ENCODE assay signal across 8 cellular contexts in the genomic region with DNA sequence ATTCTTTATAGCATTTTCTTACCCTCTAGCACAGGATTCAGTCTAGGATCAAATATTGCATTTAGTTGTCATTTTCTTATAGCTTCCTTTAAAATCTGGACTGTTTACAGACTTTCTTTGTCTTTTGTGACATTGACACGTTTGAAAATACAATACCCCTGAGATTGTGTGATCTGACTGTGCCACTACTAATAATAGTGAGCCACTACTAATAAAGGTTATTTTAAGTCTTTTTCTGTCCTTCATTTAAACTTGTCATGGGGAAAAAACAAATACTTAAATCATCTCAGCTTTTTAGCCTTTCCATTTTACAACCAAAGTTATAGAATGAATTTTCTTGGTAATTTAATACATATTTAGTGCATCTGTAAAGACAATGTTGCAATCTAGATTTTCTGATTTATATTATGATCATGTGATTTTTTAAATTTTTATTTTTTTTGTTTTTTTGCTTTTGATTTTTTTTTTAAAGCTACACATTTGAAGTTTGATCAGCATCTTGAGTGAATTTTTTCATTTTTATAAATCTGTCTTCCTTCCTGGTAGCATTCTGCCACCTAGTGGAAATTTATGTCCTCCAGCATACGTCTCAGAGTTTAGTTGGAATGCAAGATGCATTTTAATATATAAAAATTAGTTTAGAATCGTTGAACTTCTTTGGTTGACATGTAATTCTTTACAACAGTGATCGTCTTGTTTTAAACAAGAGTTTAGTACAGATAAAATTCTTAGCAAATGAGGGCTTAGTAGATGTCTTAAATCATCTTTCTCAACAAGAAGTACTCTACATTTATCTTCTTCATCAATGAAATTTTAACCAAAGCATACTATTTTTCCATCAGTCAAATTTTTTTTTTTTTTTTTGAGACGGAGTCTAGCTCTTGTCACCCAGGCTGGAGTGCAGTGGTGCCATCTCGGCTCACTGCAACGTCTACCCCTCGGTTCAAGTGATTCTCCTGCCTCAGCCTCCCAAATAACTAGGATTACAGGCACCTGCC.
DNase-seq lines count a peak whose midpoint lies in the region; ATAC-seq and TF ChIP-seq lines count a peak whose summit lies in the region.

No MANE protein-coding gene starts in this region.

- no peak overlapping the region for H3K4me3 ChIP-seq in Jurkat, Clone E6-1 (ENCODE audit: low read length)
- no peak overlapping the region for H3K4me3 ChIP-seq in Peyer's patch

- no peak for ATAC-seq in GM21515 (IDR thresholded peaks at IDR 0.05; ENCODE audit: unreplicated experiment)

- H3K36me3 ChIP-seq in Peyer's patch: peaks cover 0 to 11% (median 0%) of the 10 kb centered on the region in 3 donors

- TF ChIP-seq CTCF in Peyer's patch (IDR thresholded peaks at IDR 0.05): peak; percentile 74 to 90 (median 79)

- no peak for TF ChIP-seq POLR2A in Peyer's patch (IDR thresholded peaks at IDR 0.05)

- no peak overlapping the region for H3K27ac ChIP-seq in Peyer's patch

- H3K27me3 ChIP-seq in Peyer's patch: no peaks in the 10 kb centered on the region

- DNase-seq in NCI-H510A treated with DMSO at 0.1 percent for 48 hours (lab: John Stamatoyannopoulos, UW): peak; percentile 71
- DNase-seq in NCI-H510A (lab: John Stamatoyannopoulos, UW): no peak
- peak; percentile 49 for DNase-seq in Jurkat, Clone E6-1 (ENCODE audit: low read depth, low spot score)
- DNase-seq in Peyer's patch: no peak
- DNase-seq in dermis microvascular lymphatic vessel endothelial cell (ENCODE audit: low read depth in 2 of 2): peak; percentile 60 to 75
- peak; percentile 36 for DNase-seq in midbrain (lab: John Stamatoyannopoulos, UW)
- DNase-seq in NK-92 (lab: John Stamatoyannopoulos, UW; ENCODE audit: unreplicated experiment): no peak

- no peaks in the 10 kb centered on the region for H3K4me1 ChIP-seq in Peyer's patch

- no peaks in the 10 kb centered on the region for H3K9me3 ChIP-seq in Peyer's patch

Comparison
In these comparisons a context has a peak if more than half of its experiments do, and no peak if none do; other contexts are left out.
1. DNase-seq: peak in NCI-H510A treated with DMSO at 0.1 percent for 48 hours (single experiment), Jurkat, Clone E6-1 (single experiment), dermis microvascular lymphatic vessel endothelial cell (2 of 2) and midbrain (single experiment); none in NCI-H510A (single experiment), Peyer's patch (0 of 3) and NK-92 (single experiment).